23 cellular contexts compared by ENCODE assay signal in genomic region chr15:37070686-37071085, GRCh38. TPM values are rescaled to one million over a fixed set of nuclear protein-coding genes. Genes with fewer than 3 reads are reported as not detected.
"Had no signal": no experiment of that assay in that cellular context is flagged by ENCODE, and none has a peak within 500 bp of the region (broad histone marks: within the 10 kb centered on the region; RNA-seq: fewer than 3 reads in every experiment).

No MANE protein-coding gene starts in this region.

- H3K4me1 Mint-ChIP-seq: naive thymus-derived CD4-positive, alpha-beta T cell had no signal

- H3K4me1 ChIP-seq: foreskin keratinocyte, left lung, lower lobe of right lung had no signal

- H3K9me3 ChIP-seq: esophagus muscularis mucosa, heart right ventricle, left lung, lower lobe of right lung had no signal

- H3K27me3 ChIP-seq: esophagus muscularis mucosa, foreskin keratinocyte, heart right ventricle, left lung had no signal

- H3K4me3 ChIP-seq: coronary artery, dorsolateral prefrontal cortex, esophagus muscularis mucosa, heart right ventricle, left lung, lower lobe of right lung had no signal

- H3K4me3 Mint-ChIP-seq: naive thymus-derived CD4-positive, alpha-beta T cell had no signal

- H3K36me3 ChIP-seq: left lung, lower lobe of right lung had no signal

- H3K27ac ChIP-seq: coronary artery, dorsolateral prefrontal cortex, esophagus muscularis mucosa, foreskin keratinocyte, heart right ventricle, left lung, lower lobe of right lung had no signal

- H3K36me3 Mint-ChIP-seq: naive thymus-derived CD4-positive, alpha-beta T cell had no signal

- ATAC-seq: foreskin keratinocyte; left cardiac atrium; left lung; lower lobe of right lung; naive thymus-derived CD4-positive, alpha-beta T cell had no signal

- H3K27ac Mint-ChIP-seq: naive thymus-derived CD4-positive, alpha-beta T cell had no signal

- FAIRE-seq: colon, endothelial cell of umbilical vein, frontal cortex, islet of Langerhans, keratinocyte had no signal

- DNase-seq: dermis blood vessel endothelial cell; dorsolateral prefrontal cortex; effector CD4-positive, alpha-beta T cell; effector memory CD4-positive, alpha-beta T cell; foreskin keratinocyte; glutamatergic neuron; head of caudate nucleus; heart right ventricle; hippocampal formation; left cardiac atrium; left lung; left ventricle myocardium superior; lower lobe of right lung; mesenchymal stem cell; midbrain; naive thymus-derived CD4-positive, alpha-beta T cell had no signal

RNA-seq across cellular contexts. Expression of gene MEIS2, which starts 29.7 kb away (rescaled TPM):
- polyA plus RNA-seq: naive thymus-derived CD4-positive, alpha-beta T cell had no signal
